In the genomic region with DNA sequence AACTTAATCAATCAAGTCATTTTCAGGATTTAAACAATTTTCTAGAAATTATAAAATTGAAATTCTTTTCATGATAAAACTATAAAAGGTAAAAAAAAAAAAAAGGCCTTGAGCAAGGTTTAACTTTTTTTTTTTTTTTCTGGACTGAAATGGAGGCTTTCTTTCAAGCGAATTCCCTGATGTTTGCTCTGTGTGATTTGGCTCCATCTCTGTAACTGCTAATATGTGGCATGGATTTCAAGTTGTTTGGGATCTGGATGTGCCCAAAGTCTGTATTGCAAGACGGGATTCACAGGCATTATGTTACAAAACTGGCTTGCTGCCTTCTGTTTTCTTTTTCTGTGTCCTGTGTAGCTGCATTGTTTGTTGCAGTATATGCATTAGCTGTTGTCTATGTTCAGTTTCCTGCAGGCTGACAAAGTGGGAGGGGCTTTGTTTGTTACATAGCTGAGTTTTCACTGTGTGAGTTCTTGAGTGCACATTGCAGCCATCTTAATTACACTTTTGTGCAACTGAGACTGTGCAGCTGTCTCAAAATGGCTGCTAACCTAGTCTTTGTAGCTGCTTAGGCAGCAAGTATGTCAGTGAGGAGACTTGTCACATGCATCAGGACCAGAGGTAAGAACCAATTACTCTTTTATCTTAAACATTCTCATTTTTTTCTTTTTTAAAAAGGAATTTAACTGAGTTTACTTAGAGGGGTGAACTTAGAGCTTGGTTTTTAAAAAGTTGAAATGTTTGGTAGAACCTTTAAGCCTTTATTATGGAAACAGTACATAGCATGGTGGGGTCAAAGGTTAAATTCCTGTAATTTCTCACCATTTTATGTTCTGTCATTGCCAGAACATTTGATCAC, we compare ENCODE assay signal across 2 cellular contexts.
TF ChIP-seq lines count a peak whose summit lies in the region.

No MANE protein-coding gene starts in this region.

TF ChIP-seq in HEK293, 187 proteins besides CTCF, POLR2A, EP300 and RAD21 (continued from another document and continues in another):
- no peak for TF ChIP-seq ZNF148 (tag by site-specific recombination; IDR thresholded peaks at IDR 0.05; ENCODE audit: borderline replicate concordance)
- no peak for TF ChIP-seq ZBTB10 (tag by site-specific recombination; IDR thresholded peaks at IDR 0.05)
- no peak for TF ChIP-seq ZNF843 (tag by site-specific recombination; IDR thresholded peaks at IDR 0.05)
- TF ChIP-seq GLIS2 (tag by site-specific recombination; IDR thresholded peaks at IDR 0.05), result no peak
- TF ChIP-seq ZNF510 (tag by site-specific recombination; IDR thresholded peaks at IDR 0.05; ENCODE audit: insufficient replicate concordance), result no peak
- TF ChIP-seq ZNF426 (tag by site-specific recombination; IDR thresholded peaks at IDR 0.05), result no peak
- no peak for TF ChIP-seq ZNF514 (tag by site-specific recombination; IDR thresholded peaks at IDR 0.05)
- TF ChIP-seq, protein P1, sequence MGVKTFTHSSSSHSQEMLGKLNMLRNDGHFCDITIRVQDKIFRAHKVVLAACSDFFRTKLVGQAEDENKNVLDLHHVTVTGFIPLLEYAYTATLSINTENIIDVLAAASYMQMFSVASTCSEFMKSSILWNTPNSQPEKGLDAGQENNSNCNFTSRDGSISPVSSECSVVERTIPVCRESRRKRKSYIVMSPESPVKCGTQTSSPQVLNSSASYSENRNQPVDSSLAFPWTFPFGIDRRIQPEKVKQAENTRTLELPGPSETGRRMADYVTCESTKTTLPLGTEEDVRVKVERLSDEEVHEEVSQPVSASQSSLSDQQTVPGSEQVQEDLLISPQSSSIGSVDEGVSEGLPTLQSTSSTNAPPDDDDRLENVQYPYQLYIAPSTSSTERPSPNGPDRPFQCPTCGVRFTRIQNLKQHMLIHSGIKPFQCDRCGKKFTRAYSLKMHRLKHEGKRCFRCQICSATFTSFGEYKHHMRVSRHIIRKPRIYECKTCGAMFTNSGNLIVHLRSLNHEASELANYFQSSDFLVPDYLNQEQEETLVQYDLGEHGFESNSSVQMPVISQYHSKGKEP (tag by site-specific recombination; IDR thresholded peaks at IDR 0.05), result peak; percentile 100
- no peak for TF ChIP-seq ZNF133 (tag by site-specific recombination; IDR thresholded peaks at IDR 0.05)
- TF ChIP-seq PRDM1 (tag by site-specific recombination; IDR thresholded peaks at IDR 0.05), result 0 out of 2 replicates have a peak, but pooled peaks have one; percentile 38
- TF ChIP-seq, protein P2, sequence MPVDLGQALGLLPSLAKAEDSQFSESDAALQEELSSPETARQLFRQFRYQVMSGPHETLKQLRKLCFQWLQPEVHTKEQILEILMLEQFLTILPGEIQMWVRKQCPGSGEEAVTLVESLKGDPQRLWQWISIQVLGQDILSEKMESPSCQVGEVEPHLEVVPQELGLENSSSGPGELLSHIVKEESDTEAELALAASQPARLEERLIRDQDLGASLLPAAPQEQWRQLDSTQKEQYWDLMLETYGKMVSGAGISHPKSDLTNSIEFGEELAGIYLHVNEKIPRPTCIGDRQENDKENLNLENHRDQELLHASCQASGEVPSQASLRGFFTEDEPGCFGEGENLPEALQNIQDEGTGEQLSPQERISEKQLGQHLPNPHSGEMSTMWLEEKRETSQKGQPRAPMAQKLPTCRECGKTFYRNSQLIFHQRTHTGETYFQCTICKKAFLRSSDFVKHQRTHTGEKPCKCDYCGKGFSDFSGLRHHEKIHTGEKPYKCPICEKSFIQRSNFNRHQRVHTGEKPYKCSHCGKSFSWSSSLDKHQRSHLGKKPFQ (tag by site-specific recombination; IDR thresholded peaks at IDR 0.05), result 0 out of 2 replicates have a peak, but pooled peaks have one; percentile 38
- TF ChIP-seq ZNF341 (tag by site-specific recombination; IDR thresholded peaks at IDR 0.05; ENCODE audit: low read depth), result no peak
- TF ChIP-seq ZNF624 (tag by site-specific recombination; IDR thresholded peaks at IDR 0.05), result no peak; the same call in 1 of the 2 replicates
- no peak for TF ChIP-seq ZNF354C (tag by site-specific recombination; IDR thresholded peaks at IDR 0.05; ENCODE audit: borderline replicate concordance, low read depth)

TF ChIP-seq in K562, 482 proteins besides CTCF, POLR2A, EP300 and RAD21 (continued from another document and continues in another):
- TF ChIP-seq, protein P3, sequence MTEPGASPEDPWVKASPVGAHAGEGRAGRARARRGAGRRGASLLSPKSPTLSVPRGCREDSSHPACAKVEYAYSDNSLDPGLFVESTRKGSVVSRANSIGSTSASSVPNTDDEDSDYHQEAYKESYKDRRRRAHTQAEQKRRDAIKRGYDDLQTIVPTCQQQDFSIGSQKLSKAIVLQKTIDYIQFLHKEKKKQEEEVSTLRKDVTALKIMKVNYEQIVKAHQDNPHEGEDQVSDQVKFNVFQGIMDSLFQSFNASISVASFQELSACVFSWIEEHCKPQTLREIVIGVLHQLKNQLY (CRISPR knock-in tag; conservative IDR thresholded peaks at IDR 0.05), result no peak
- TF ChIP-seq ZNF143 (CRISPR knock-in tag; IDR thresholded peaks at IDR 0.05) (no peak), ZNF184 (CRISPR knock-in tag; IDR thresholded peaks at IDR 0.05) (no peak), ELF4 (CRISPR knock-in tag; IDR thresholded peaks at IDR 0.05) (no peak), DLX4 (CRISPR knock-in tag; IDR thresholded peaks at IDR 0.05) (no peak), ZNF699 (CRISPR knock-in tag; IDR thresholded peaks at IDR 0.05; ENCODE audit: insufficient replicate concordance) (no peak), EZH2 (IDR thresholded peaks at IDR 0.05; ENCODE audit: borderline replicate concordance, low read depth, low read length) (no peak), PATZ1 (CRISPR knock-in tag; IDR thresholded peaks at IDR 0.05; ENCODE audit: borderline replicate concordance) (no peak), ARNT (IDR thresholded peaks at IDR 0.05) (peak in 1 of 2 experiments; percentile 66; a peak in 2 of 4 replicates), BRF2 (IDR thresholded peaks at IDR 0.05; ENCODE audit: borderline replicate concordance, insufficient read depth, insufficient read length) (no peak), ZNF444 (CRISPR knock-in tag; IDR thresholded peaks at IDR 0.05) (no peak), COPS2 (conservative IDR thresholded peaks at IDR 0.05) (no peak), ZFPM2 (CRISPR knock-in tag; IDR thresholded peaks at IDR 0.05) (no peak), ZNF507 (tag; conservative IDR thresholded peaks at IDR 0.05) (no peak), AFF1 (IDR thresholded peaks at IDR 0.05; ENCODE audit: low read depth in 1 of 2, partially characterized antibody in 2 of 2) (peak in 1 of 2 experiments; percentile 40), NR4A1 (CRISPR knock-in tag; IDR thresholded peaks at IDR 0.05) (no peak), NR4A1 (tag; IDR thresholded peaks at IDR 0.05) (peak; percentile 27; the same call in 1 of the 2 replicates), HNRNPLL (IDR thresholded peaks at IDR 0.05; ENCODE audit: low read depth, low read length, poor library complexity, severe bottlenecking) (no peak), ZBED1 (IDR thresholded peaks at IDR 0.05) (no peak), NFE2 (IDR thresholded peaks at IDR 0.05; ENCODE audit: low read depth) (no peak), PURB (CRISPR knock-in tag; IDR thresholded peaks at IDR 0.05; ENCODE audit: low read depth) (no peak)
- TF ChIP-seq, protein P4, sequence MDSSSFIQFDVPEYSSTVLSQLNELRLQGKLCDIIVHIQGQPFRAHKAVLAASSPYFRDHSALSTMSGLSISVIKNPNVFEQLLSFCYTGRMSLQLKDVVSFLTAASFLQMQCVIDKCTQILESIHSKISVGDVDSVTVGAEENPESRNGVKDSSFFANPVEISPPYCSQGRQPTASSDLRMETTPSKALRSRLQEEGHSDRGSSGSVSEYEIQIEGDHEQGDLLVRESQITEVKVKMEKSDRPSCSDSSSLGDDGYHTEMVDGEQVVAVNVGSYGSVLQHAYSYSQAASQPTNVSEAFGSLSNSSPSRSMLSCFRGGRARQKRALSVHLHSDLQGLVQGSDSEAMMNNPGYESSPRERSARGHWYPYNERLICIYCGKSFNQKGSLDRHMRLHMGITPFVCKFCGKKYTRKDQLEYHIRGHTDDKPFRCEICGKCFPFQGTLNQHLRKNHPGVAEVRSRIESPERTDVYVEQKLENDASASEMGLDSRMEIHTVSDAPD (CRISPR knock-in tag; IDR thresholded peaks at IDR 0.05), result no peak
- TF ChIP-seq, protein P5, sequence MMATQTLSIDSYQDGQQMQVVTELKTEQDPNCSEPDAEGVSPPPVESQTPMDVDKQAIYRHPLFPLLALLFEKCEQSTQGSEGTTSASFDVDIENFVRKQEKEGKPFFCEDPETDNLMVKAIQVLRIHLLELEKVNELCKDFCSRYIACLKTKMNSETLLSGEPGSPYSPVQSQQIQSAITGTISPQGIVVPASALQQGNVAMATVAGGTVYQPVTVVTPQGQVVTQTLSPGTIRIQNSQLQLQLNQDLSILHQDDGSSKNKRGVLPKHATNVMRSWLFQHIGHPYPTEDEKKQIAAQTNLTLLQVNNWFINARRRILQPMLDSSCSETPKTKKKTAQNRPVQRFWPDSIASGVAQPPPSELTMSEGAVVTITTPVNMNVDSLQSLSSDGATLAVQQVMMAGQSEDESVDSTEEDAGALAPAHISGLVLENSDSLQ (IDR thresholded peaks at IDR 0.05), result peak; percentile 36
- TF ChIP-seq, protein P6, sequence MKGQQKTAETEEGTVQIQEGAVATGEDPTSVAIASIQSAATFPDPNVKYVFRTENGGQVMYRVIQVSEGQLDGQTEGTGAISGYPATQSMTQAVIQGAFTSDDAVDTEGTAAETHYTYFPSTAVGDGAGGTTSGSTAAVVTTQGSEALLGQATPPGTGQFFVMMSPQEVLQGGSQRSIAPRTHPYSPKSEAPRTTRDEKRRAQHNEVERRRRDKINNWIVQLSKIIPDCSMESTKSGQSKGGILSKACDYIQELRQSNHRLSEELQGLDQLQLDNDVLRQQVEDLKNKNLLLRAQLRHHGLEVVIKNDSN (CRISPR knock-in tag; IDR thresholded peaks at IDR 0.05), result no peak
- TF ChIP-seq, protein P7, sequence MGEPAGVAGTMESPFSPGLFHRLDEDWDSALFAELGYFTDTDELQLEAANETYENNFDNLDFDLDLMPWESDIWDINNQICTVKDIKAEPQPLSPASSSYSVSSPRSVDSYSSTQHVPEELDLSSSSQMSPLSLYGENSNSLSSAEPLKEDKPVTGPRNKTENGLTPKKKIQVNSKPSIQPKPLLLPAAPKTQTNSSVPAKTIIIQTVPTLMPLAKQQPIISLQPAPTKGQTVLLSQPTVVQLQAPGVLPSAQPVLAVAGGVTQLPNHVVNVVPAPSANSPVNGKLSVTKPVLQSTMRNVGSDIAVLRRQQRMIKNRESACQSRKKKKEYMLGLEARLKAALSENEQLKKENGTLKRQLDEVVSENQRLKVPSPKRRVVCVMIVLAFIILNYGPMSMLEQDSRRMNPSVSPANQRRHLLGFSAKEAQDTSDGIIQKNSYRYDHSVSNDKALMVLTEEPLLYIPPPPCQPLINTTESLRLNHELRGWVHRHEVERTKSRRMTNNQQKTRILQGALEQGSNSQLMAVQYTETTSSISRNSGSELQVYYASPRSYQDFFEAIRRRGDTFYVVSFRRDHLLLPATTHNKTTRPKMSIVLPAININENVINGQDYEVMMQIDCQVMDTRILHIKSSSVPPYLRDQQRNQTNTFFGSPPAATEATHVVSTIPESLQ (CRISPR knock-in tag; IDR thresholded peaks at IDR 0.05), result no peak
